In the genomic region with DNA sequence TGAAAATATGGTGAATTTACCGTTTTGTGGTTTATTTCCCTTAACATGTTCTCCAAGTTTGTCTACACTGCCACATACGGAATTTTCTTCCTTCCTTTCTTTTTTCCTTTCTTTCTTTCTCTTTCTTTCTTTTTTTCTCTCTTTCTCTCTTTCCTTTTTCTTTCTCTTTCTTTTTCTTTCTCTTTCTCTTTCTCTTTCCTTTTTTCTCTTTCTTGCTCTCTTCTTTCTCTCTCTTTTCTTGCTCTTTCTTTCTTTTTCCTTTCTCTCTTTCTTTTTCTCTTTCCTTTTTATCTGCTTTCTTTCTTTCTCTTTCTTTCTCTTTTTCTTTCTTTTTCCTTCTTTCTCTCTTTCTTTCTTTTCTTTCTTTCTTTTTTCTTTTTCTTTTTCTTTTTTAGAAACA, we compare ENCODE assay signal across 27 cellular contexts.
"Had no signal": no experiment of that assay in that cellular context is flagged by ENCODE, and none has a peak within 500 bp of the region (broad histone marks: within the 10 kb centered on the region; RNA-seq: fewer than 3 reads in every experiment).

No MANE protein-coding gene starts in this region.

- H3K4me1 Mint-ChIP-seq: mesothelial cell of epicardium; naive B cell; neural crest cell; stimulated activated effector memory CD8-positive, alpha-beta T cell treated with anti-CD3 and anti-CD28 coated beads, Interleukin-12 subunit alpha, Interleukin-12 subunit beta, amount 100 ng/mL, for 72 hours had no signal

- H3K27ac ChIP-seq: esophagus muscularis mucosa, foreskin keratinocyte, gastroesophageal sphincter, heart left ventricle, hepatocyte, left lung, neutrophil, psoas muscle, sigmoid colon, stomach, thyroid gland, vagina had no signal

- H3K36me3 ChIP-seq: esophagus muscularis mucosa, gastroesophageal sphincter, heart left ventricle, left lung, neutrophil, sigmoid colon, stomach, thyroid gland, vagina had no signal

- H3K4me3 ChIP-seq: esophagus muscularis mucosa, gastroesophageal sphincter, heart left ventricle, hepatocyte, left lung, mucosa of descending colon, psoas muscle, sigmoid colon, stomach, thyroid gland, vagina had no signal

- H3K27me3 ChIP-seq: esophagus muscularis mucosa, foreskin keratinocyte, gastroesophageal sphincter, heart left ventricle, hepatocyte, left lung, neutrophil, sigmoid colon, stomach, thyroid gland, vagina had no signal

- H3K79me2 ChIP-seq: hepatocyte had no signal

- H3K27me3 Mint-ChIP-seq: dendritic cell treated with granulocyte-macrophage colony-stimulating factor and Interleukin-4, amounts not matched to agents 40 ng/mL and 50 ng/mL, for 4 days; naive B cell; natural killer cell treated with Interleukin-12 subunit alpha and Interleukin-12 subunit beta and Interleukin-15 and Interleukin-18, amount 100 ng/mL, for 72 hours had no signal

- DNase-seq: effector CD8-positive, alpha-beta T cell; endodermal cell; foreskin keratinocyte; heart left ventricle; kidney; left lung; mesenchymal stem cell; mucosa of descending colon; naive B cell; psoas muscle; right cardiac atrium; sigmoid colon; stimulated activated CD4-positive, alpha-beta T cell treated with anti-CD3 and anti-CD28 coated beads, Interleukin-2, amount 100 ng/mL, for 24 hours; stimulated activated CD4-positive, alpha-beta T cell treated with anti-CD3 and anti-CD28 coated beads, Interleukin-4, amount 100 ng/mL, for 24 hours; stimulated activated naive CD4-positive, alpha-beta T cell treated with Interleukin-2 at 50 U/mL for 16 hours; stomach; thyroid gland had no signal

- H3K9me3 ChIP-seq: esophagus muscularis mucosa, neutrophil, psoas muscle, thyroid gland, vagina had no signal

- H3K36me3 Mint-ChIP-seq: stimulated activated effector memory CD8-positive, alpha-beta T cell treated with anti-CD3 and anti-CD28 coated beads, Interleukin-12 subunit alpha, Interleukin-12 subunit beta, amount 100 ng/mL, for 72 hours had no signal

- ATAC-seq: foreskin keratinocyte; gastroesophageal sphincter; heart left ventricle; left lung; mucosa of descending colon; natural killer cell treated with Interleukin-12 subunit alpha and Interleukin-12 subunit beta and Interleukin-15 and Interleukin-18, amount 100 ng/mL, for 72 hours; psoas muscle; right cardiac atrium; stimulated activated effector memory CD8-positive, alpha-beta T cell treated with anti-CD3 and anti-CD28 coated beads, Interleukin-12 subunit alpha, Interleukin-12 subunit beta, amount 100 ng/mL, for 72 hours had no signal

- H3K4me3 Mint-ChIP-seq: dendritic cell treated with granulocyte-macrophage colony-stimulating factor and Interleukin-4, amounts not matched to agents 40 ng/mL and 50 ng/mL, for 4 days; endodermal cell; mesothelial cell of epicardium; naive B cell; natural killer cell treated with Interleukin-12 subunit alpha and Interleukin-12 subunit beta and Interleukin-15 and Interleukin-18, amount 100 ng/mL, for 72 hours; neural crest cell; stimulated activated effector memory CD8-positive, alpha-beta T cell treated with anti-CD3 and anti-CD28 coated beads, Interleukin-12 subunit alpha, Interleukin-12 subunit beta, amount 100 ng/mL, for 72 hours had no signal

- H3K27ac Mint-ChIP-seq: dendritic cell treated with granulocyte-macrophage colony-stimulating factor and Interleukin-4, amounts not matched to agents 40 ng/mL and 50 ng/mL, for 4 days; endodermal cell; mesothelial cell of epicardium; naive B cell; natural killer cell treated with Interleukin-12 subunit alpha and Interleukin-12 subunit beta and Interleukin-15 and Interleukin-18, amount 100 ng/mL, for 72 hours; stimulated activated effector memory CD8-positive, alpha-beta T cell treated with anti-CD3 and anti-CD28 coated beads, Interleukin-12 subunit alpha, Interleukin-12 subunit beta, amount 100 ng/mL, for 72 hours had no signal

- H2AFZ ChIP-seq: hepatocyte had no signal

- H3K4me2 ChIP-seq: hepatocyte had no signal

- FAIRE-seq: kidney had no signal

- H3K4me1 ChIP-seq: esophagus muscularis mucosa, gastroesophageal sphincter, heart left ventricle, left lung, psoas muscle, stomach, thyroid gland, vagina had no signal
